20 cellular contexts compared by ENCODE assay signal in the genomic region with DNA sequence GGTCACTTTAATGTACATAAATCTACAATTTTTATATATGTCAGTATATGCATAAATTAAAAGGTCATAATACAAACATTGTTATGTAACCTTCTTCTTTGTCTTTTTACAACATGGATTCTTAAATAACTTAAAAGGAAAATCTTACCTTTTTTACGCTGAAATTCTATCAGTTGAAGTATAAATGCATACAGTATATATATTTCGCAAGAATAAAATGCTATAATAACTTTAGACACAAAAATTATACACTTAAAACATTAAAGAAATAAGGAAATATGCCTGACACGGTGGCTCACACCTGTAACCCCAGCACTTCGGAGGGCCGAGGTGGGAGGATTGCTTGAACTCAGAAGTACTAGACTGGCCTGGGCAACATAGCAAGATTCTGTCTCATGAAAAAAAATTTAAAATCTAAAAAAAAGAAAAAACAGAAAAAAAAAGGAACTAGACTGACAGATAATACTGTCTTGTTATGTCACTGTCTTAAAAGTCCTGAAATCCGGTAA.
DNase-seq lines count a peak whose midpoint lies in the region; ATAC-seq, FAIRE-seq and TF ChIP-seq lines count a peak whose summit lies in the region.
"Had no signal": no experiment of that assay in that cellular context is flagged by ENCODE, and none has a peak within 500 bp of the region (broad histone marks: within the 10 kb centered on the region; RNA-seq: fewer than 3 reads in every experiment).

No MANE protein-coding gene starts in this region.

- intact Hi-C loops in HepG2 (cut with micrococcal nuclease; ENCODE audit: unreplicated experiment) = no loop called here
- intact Hi-C loops in right lobe of liver (cut with DNase I) = no loop called here
- intact Hi-C loops in K562 (cut with micrococcal nuclease) = no loop called here
- intact Hi-C loops in thyroid gland (cut with DNase I) = no loop called here

- in situ Hi-C loops in HepG2 (cut with HindIII; ENCODE audit: extremely low pct_ligation_motif_present, low pct_unique_long_range_greater_than_20kb) (no loop called here), K562 (cut with MboI) (no loop called here)

- TF ChIP-seq RAD21 in HepG2 (CRISPR knock-in tag; IDR thresholded peaks at IDR 0.05) (no peak), K562 (CRISPR knock-in tag; conservative IDR thresholded peaks at IDR 0.05 in 1 of 2, IDR thresholded peaks at IDR 0.05 in 1 of 2) (no peak)

- H4K20me1 ChIP-seq in HepG2 (ENCODE audit: insufficient read depth, low read length) (no peaks in the 10 kb centered on the region), K562 (replicated peaks; ENCODE audit: control insufficient read depth, insufficient read depth, low read length) (no peaks in the 10 kb centered on the region)

- H3K36me3 ChIP-seq in HepG2 (replicated peaks in 1 of 2; ENCODE audit: control insufficient read depth in 1 of 2, insufficient read depth in 2 of 2, low read length in 2 of 2) (no peaks in the 10 kb centered on the region), right lobe of liver (no peaks in the 10 kb centered on the region), K562 (ENCODE audit: control insufficient read depth, insufficient read depth, low read length) (peaks cover 6% of the 10 kb centered on the region; the same call in 1 of the 3 replicates), thyroid gland (no peaks in the 10 kb centered on the region)

- CTCF ChIA-PET in HepG2 (lab: Yijun Ruan, JAX; ENCODE audit: low intra/inter-chr PET ratio, low total read pairs) (no interaction called here), K562 (lab: Yijun Ruan, JAX; ENCODE audit: low intra/inter-chr PET ratio) (no interaction called here)

- POLR2A ChIA-PET in HepG2 (lab: Yijun Ruan, JAX) (no interaction called here), K562 (lab: Yijun Ruan, JAX) (no interaction called here)

- FAIRE-seq in HepG2 (lab: Jason Lieb, UNC) (no peak), K562 (lab: Jason Lieb, UNC) (peak; percentile 15)
- FAIRE-seq: A549, D721Med, G401.6, GM12891 had no signal

- TF ChIP-seq CTCF in HepG2 (CRISPR knock-in tag; IDR thresholded peaks at IDR 0.05) (no peak), right lobe of liver (IDR thresholded peaks at IDR 0.05) (no peak), K562 (IDR thresholded peaks at IDR 0.05 in 2 of 3, conservative IDR thresholded peaks at IDR 0.05 in 1 of 3; ENCODE audit: insufficient read depth in 2 of 3, low read depth in 1 of 3, low read length in 3 of 3) (no peak), thyroid gland (IDR thresholded peaks at IDR 0.05) (no peak)

- H3K27ac ChIP-seq in HepG2 (ENCODE audit: extremely low read length, insufficient read depth, low read length) = no peak overlapping the region
- no peak overlapping the region for H3K27ac ChIP-seq in right lobe of liver
- no peak overlapping the region for H3K27ac ChIP-seq in K562 (ENCODE audit: extremely low read depth, low read depth, low read length)
- H3K27ac ChIP-seq in thyroid gland = peak overlapping the region; percentile 58 to 87 (median 62)
- H3K27ac ChIP-seq: 22Rv1; A549; BLaER1 treated with 17β-estradiol and CSF1 and Interleukin-3, amounts not matched to agents 10 nM and 100 nM; C4-2B had no signal

- DNase-seq in HepG2 (ENCODE audit: low spot score) (no peak), right lobe of liver (no peak), K562 (ENCODE audit: extremely low read depth in 1 of 4, low spot score in 3 of 4) (no peak), thyroid gland (no peak), NCI-H2171 treated with DMSO at 0.1 percent for 48 hours (lab: John Stamatoyannopoulos, UW) (no peak), erythroblast (lab: John Stamatoyannopoulos, UW) (no peak)
- DNase-seq: AML-193; Caco-2; Calu3; CD4-positive, alpha-beta T cell; CD8-positive, alpha-beta T cell; DMS79 treated with DMSO at 0.1 percent for 48 hours; GF-D8 had no signal

- no peak overlapping the region for H3K4me3 ChIP-seq in HepG2 (replicated peaks in 1 of 3; ENCODE audit: insufficient read depth in 1 of 3, low read depth in 2 of 3, low read length in 3 of 3)
- no peak overlapping the region for H3K4me3 ChIP-seq in right lobe of liver
- H3K4me3 ChIP-seq in K562 = no peak overlapping the region
- H3K4me3 ChIP-seq in thyroid gland (replicated peaks in 1 of 3) = no peak overlapping the region
- H3K4me3 ChIP-seq: A549; BLaER1 treated with 17β-estradiol and CSF1 and Interleukin-3, amounts not matched to agents 10 nM and 100 nM had no signal

- H3K4me2 ChIP-seq in HepG2 (ENCODE audit: low read depth, low read length) = no peak overlapping the region
- H3K4me2 ChIP-seq in K562 (ENCODE audit: insufficient read depth, low read length) = no peak overlapping the region
- H3K4me2 ChIP-seq: A549; BLaER1 treated with 17β-estradiol and CSF1 and Interleukin-3, amounts not matched to agents 10 nM and 100 nM had no signal

- TF ChIP-seq POLR2A in HepG2 (IDR thresholded peaks at IDR 0.05; ENCODE audit: insufficient read depth in 1 of 2, low read depth in 2 of 2, low read length in 2 of 2) (no peak), right lobe of liver (IDR thresholded peaks at IDR 0.05) (no peak), K562 (conservative IDR thresholded peaks at IDR 0.05) (no peak), thyroid gland (IDR thresholded peaks at IDR 0.05) (no peak), erythroblast (IDR thresholded peaks at IDR 0.05; ENCODE audit: low read length) (no peak)

- BruUV-seq in HepG2 (replicated peaks; lab: Mats Ljungman, UMichigan) (no TSS peak), K562 (replicated peaks; lab: Mats Ljungman, UMichigan) (no TSS peak)

- WGBS in HepG2 (ENCODE audit: low lambda C conversion rate) = 9% methylated on average over 6 of the region's 6 CpGs
- 94% methylated on average over 6 of the region's 6 CpGs for WGBS in right lobe of liver (ENCODE audit: insufficient coverage, low coverage, low lambda C conversion rate, missing lambda C conversion rate)
- WGBS in K562 (ENCODE audit: insufficient coverage, low coverage, missing lambda C conversion rate) = 38% methylated on average over 6 of the region's 6 CpGs
- 91 to 95% methylated on average over 6 of the region's 6 CpGs for WGBS in thyroid gland, 2 donors

- H3K9ac ChIP-seq in HepG2 (ENCODE audit: insufficient read depth, low read depth, low read length) = no peak overlapping the region
- no peak overlapping the region for H3K9ac ChIP-seq in K562 (ENCODE audit: insufficient read depth in 1 of 2, low read depth in 2 of 2, low read length in 2 of 2)
- H3K9ac ChIP-seq: BLaER1 treated with 17β-estradiol and CSF1 and Interleukin-3, amounts not matched to agents 10 nM and 100 nM had no signal

- H2AFZ ChIP-seq in HepG2 (ENCODE audit: low read length) (no peak overlapping the region), K562 (ENCODE audit: low read depth, low read length) (no peak overlapping the region)

- TF ChIP-seq EP300 in HepG2 (IDR thresholded peaks at IDR 0.05; ENCODE audit: low read depth in 2 of 2, low read length in 2 of 2) (no peak), HepG2 (CRISPR knock-in tag; IDR thresholded peaks at IDR 0.05; ENCODE audit: borderline replicate concordance) (no peak), K562 (IDR thresholded peaks at IDR 0.05; ENCODE audit: low read length) (no peak)

- H3K9me1 ChIP-seq in K562 (ENCODE audit: control insufficient read depth, insufficient read depth, low read length) = no peaks in the 10 kb centered on the region

- H3K27me3 ChIP-seq in HepG2 (ENCODE audit: control insufficient read depth in 1 of 2, insufficient read depth in 2 of 2, low read length in 2 of 2) (peaks cover 0 to 5% of the 10 kb centered on the region in 2 experiments; a peak in 1 of 5 replicates), right lobe of liver (no peaks in the 10 kb centered on the region), K562 (ENCODE audit: control insufficient read depth in 2 of 2, insufficient read depth in 2 of 2, low read length in 2 of 2) (peaks cover 0 to 4% of the 10 kb centered on the region in 2 experiments; a peak in 1 of 5 replicates), thyroid gland (no peaks in the 10 kb centered on the region)
- H3K27me3 ChIP-seq: BLaER1 treated with 17β-estradiol and CSF1 and Interleukin-3, amounts not matched to agents 10 nM and 100 nM had no signal

- H3K79me2 ChIP-seq in HepG2 (ENCODE audit: insufficient read depth, low read length) (no peaks in the 10 kb centered on the region), K562 (ENCODE audit: control insufficient read depth, insufficient read depth, low read length) (no peaks in the 10 kb centered on the region)

- H3K4me1 ChIP-seq in HepG2 (ENCODE audit: insufficient read depth, low read length) (no peaks in the 10 kb centered on the region), right lobe of liver (no peaks in the 10 kb centered on the region), K562 (replicated peaks in 1 of 2; ENCODE audit: control insufficient read depth in 2 of 2, insufficient read depth in 2 of 2, low read length in 2 of 2) (peaks cover 0 to 4% of the 10 kb centered on the region in 2 experiments; a peak in 2 of 5 replicates), thyroid gland (peaks cover 10 to 13% of the 10 kb centered on the region in 2 donors)
- H3K4me1 ChIP-seq: A549 had no signal

- ATAC-seq in HepG2 (no peak), right lobe of liver (no peak), K562 (no peak)
- ATAC-seq: A549; CD8-positive, alpha-beta T cell had no signal

- H3K9me3 ChIP-seq in HepG2 (ENCODE audit: low read length) (no peaks in the 10 kb centered on the region), right lobe of liver (no peaks in the 10 kb centered on the region), K562 (replicated peaks; ENCODE audit: control insufficient read depth, insufficient read depth, low read depth, low read length) (no peaks in the 10 kb centered on the region), thyroid gland (no peaks in the 10 kb centered on the region)
- H3K9me3 ChIP-seq: A549; BLaER1 treated with 17β-estradiol and CSF1 and Interleukin-3, amounts not matched to agents 10 nM and 100 nM; Caco-2 had no signal

TF ChIP-seq in K562, 482 proteins besides CTCF, POLR2A, EP300 and RAD21 (continues in another document):
- TF ChIP-seq, protein P1, sequence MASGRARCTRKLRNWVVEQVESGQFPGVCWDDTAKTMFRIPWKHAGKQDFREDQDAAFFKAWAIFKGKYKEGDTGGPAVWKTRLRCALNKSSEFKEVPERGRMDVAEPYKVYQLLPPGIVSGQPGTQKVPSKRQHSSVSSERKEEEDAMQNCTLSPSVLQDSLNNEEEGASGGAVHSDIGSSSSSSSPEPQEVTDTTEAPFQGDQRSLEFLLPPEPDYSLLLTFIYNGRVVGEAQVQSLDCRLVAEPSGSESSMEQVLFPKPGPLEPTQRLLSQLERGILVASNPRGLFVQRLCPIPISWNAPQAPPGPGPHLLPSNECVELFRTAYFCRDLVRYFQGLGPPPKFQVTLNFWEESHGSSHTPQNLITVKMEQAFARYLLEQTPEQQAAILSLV (tag; IDR thresholded peaks at IDR 0.05) = peak; percentile 21; the same call in 1 of the 2 replicates
- no peak for TF ChIP-seq CEBPG (CRISPR knock-in tag; IDR thresholded peaks at IDR 0.05)
- TF ChIP-seq CEBPG (tag; conservative IDR thresholded peaks at IDR 0.05 in 1 of 2, IDR thresholded peaks at IDR 0.05 in 1 of 2) = peak in 1 of 2 experiments; percentile 69; a peak in 1 of 4 replicates
- TF ChIP-seq CEBPB (tag; IDR thresholded peaks at IDR 0.05) = peak; percentile 85

Comparison
In these comparisons a context has a peak if more than half of its experiments do, and no peak if none do; other contexts are left out.
1. H3K27ac ChIP-seq: peak in thyroid gland (3 of 3); none in HepG2 (single experiment), right lobe of liver (0 of 3) and K562 (single experiment).